8 cellular contexts compared by ENCODE assay signal in the genomic region with DNA sequence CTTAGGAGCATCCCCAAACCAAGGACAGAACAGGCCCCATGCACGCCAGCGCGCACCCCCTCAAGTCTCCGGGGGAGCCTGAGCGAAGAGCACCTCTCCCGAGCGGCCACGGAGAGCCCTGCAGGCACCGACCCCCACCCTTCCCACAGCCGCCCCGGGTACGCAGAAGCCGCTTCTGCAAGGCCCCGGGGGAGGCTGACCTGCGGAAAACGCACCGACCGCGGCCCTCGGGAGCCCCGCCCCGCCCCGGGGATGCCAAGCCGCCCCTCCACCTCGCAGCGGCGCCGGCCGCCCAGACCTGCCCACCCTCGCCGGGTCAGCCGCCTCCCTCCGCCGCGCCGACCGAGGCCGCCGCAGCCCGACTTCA. TPM values are rescaled to one million over a fixed set of nuclear protein-coding genes. Genes with fewer than 3 reads are reported as not detected.
A peak's percentile ranks its signal among the peaks of the same experiment; 100 is the strongest.
DNase-seq lines count a peak whose midpoint lies in the region; ATAC-seq and TF ChIP-seq lines count a peak whose summit lies in the region.

No MANE protein-coding gene starts in this region.

- WGBS in stomach, 5 donors, result 0 to 1% (median 0%) methylated on average over 25 to 40 of the region's 40 CpGs; no CpG with 5 or more reads in 1 of the 5 donors

- peak overlapping the region; percentile 94 for H3K4me3 Mint-ChIP-seq in activated naive CD4-positive, alpha-beta T cell treated with anti-CD3 and anti-CD28 coated beads for 36 hours

- H3K27me3 Mint-ChIP-seq in activated naive CD4-positive, alpha-beta T cell treated with anti-CD3 and anti-CD28 coated beads for 36 hours (ENCODE audit: low read depth), result no peaks in the 10 kb centered on the region

- H3K27ac Mint-ChIP-seq in activated naive CD4-positive, alpha-beta T cell treated with anti-CD3 and anti-CD28 coated beads for 36 hours, result peak overlapping the region; percentile 51

- TF ChIP-seq POLR2A in stomach (IDR thresholded peaks at IDR 0.05), result no peak

- intact Hi-C loops in activated naive CD4-positive, alpha-beta T cell treated with anti-CD3 and anti-CD28 coated beads for 36 hours (cut with micrococcal nuclease), result loop anchor here (1.0 to 10.0 kb wide), 9 partner anchors 59 to 1920 kb away; partner anchors contain the start of genes BICD1, DNM1L, ERGIC2 and IPO8
- intact Hi-C loops in stomach (cut with DNase I; ENCODE audit: low total_unique reads), result no loop called here

- CTCF ChIA-PET in activated naive CD4-positive, alpha-beta T cell treated with anti-CD3 and anti-CD28 coated beads for 36 hours (lab: Charles Lee), result interaction anchor here (1.1 to 2.3 kb wide), 6 partner anchors 11 to 93 kb away, joined by 3 to 16 read pairs (median 5); partner anchors contain the start of gene IPO8

- peaks cover 2% of the 10 kb centered on the region for H3K36me3 Mint-ChIP-seq in activated naive CD4-positive, alpha-beta T cell treated with anti-CD3 and anti-CD28 coated beads for 36 hours (ENCODE audit: low read depth)

- H3K9me3 ChIP-seq in iPS-18c (ENCODE audit: control insufficient read depth, insufficient read depth, low read length) (no peaks in the 10 kb centered on the region), stomach (no peaks in the 10 kb centered on the region)

- H3K27ac ChIP-seq in stomach, result peak overlapping the region; percentile 86 to 93 (median 90)

- no peaks in the 10 kb centered on the region for H3K9me3 Mint-ChIP-seq in activated naive CD4-positive, alpha-beta T cell treated with anti-CD3 and anti-CD28 coated beads for 36 hours

- H3K27me3 ChIP-seq in stomach, result no peaks in the 10 kb centered on the region

- no peak for TF ChIP-seq EP300 in stomach (IDR thresholded peaks at IDR 0.05)

- H3K4me3 ChIP-seq in iPS-18c (ENCODE audit: insufficient read depth, low read depth, low read length) (peak overlapping the region; percentile 86), stomach (peak overlapping the region; percentile 85 to 92 (median 86))

- no peak for TF ChIP-seq CTCF in stomach (IDR thresholded peaks at IDR 0.05)

- peak; percentile 43 for ATAC-seq in HG02938 (IDR thresholded peaks at IDR 0.05; ENCODE audit: unreplicated experiment)

- H3K36me3 ChIP-seq in stomach, result no peaks in the 10 kb centered on the region

- H3K4me1 ChIP-seq in stomach, result peaks cover 6 to 42% (median 21%) of the 10 kb centered on the region in 4 donors

- DNase-seq in DMS79 (lab: John Stamatoyannopoulos, UW) (peak; percentile 39), DMS79 treated with DMSO at 0.1 percent for 48 hours (lab: John Stamatoyannopoulos, UW) (no peak), stomach (no peak), iPS-NIHi7 (ENCODE audit: extremely low spot score) (no peak), NCI-H2196 (lab: John Stamatoyannopoulos, UW; ENCODE audit: unreplicated experiment) (no peak)
- peak; percentile 44 for DNase-seq in activated naive CD4-positive, alpha-beta T cell treated with anti-CD3 and anti-CD28 coated beads for 36 hours

- peaks cover 38% of the 10 kb centered on the region for H3K4me1 Mint-ChIP-seq in activated naive CD4-positive, alpha-beta T cell treated with anti-CD3 and anti-CD28 coated beads for 36 hours (ENCODE audit: low read depth)

RNA-seq across cellular contexts. Expression of gene CAPRIN2, which starts 0.4 kb away (rescaled TPM):
- 10 to 100 TPM; 10.3 to 11.3 TPM for total RNA-seq in activated naive CD4-positive, alpha-beta T cell treated with anti-CD3 and anti-CD28 coated beads for 36 hours
- total RNA-seq in stomach, result 100 to 1,000 TPM in 2 of 5 donors, 10 to 100 TPM in 3; 22.0 to 154 (median 39.3) TPM
- polyA plus RNA-seq in stomach, result 10 to 100 TPM in 1 of 3 donors, 1 to 10 TPM in 2; 6.7 to 13.4 (median 8.7) TPM

RNA-seq across cellular contexts. Expression of gene IPO8, which starts 58.7 kb away (rescaled TPM):
- 10 to 100 TPM; 36.0 to 41.5 TPM for total RNA-seq in activated naive CD4-positive, alpha-beta T cell treated with anti-CD3 and anti-CD28 coated beads for 36 hours
- 100 to 1,000 TPM in 1 of 5 donors, 10 to 100 TPM in 4; 15.8 to 184 (median 64.9) TPM for total RNA-seq in stomach
- 10 to 100 TPM in 2 of 3 donors, 1 to 10 TPM in 1; 8.9 to 14.8 (median 13.5) TPM for polyA plus RNA-seq in stomach

Comparison
In these comparisons a context has a peak if more than half of its experiments do, and no peak if none do; other contexts are left out.
1. DNase-seq: peak in DMS79 (single experiment) and activated naive CD4-positive, alpha-beta T cell treated with anti-CD3 and anti-CD28 coated beads for 36 hours (single experiment); none in DMS79 treated with DMSO at 0.1 percent for 48 hours (single experiment), stomach (single experiment), iPS-NIHi7 (single experiment) and NCI-H2196 (single experiment).